7 cellular contexts compared by ENCODE assay signal in the genomic region with DNA sequence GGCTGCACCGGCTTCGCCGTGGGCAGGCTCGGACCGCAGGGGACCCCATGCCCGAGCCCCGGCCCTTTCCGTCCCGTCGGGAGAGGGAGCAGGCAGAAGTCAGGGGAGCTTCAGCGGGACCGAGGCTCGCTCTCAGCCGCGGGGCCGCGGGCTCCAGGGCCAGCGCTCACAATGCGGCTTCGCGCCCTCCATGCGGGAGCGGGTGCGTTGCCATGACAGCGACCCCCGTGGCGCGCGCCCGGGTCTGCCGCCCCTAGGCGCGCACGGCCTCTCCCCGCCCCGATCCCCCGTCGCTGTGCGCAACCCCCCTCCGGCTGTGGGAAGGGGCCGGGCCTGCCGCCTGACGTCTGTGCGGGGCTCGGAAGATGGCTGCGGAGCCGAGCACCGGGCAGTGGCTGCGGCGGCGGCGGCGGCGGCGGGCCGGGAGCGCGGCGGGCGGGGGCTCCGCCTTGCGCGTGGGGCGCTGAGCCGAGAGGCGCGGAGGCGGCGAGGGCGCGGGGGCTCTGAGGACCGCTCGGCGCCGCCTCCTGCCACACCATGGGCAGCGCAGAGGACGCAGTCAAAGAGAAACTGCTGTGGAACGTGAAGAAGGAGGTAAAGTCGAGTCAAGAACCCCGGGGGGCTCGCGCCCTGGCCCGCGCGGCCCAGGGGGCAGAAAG. TPM values are rescaled to one million over a fixed set of nuclear protein-coding genes. Genes with fewer than 3 reads are reported as not detected.
DNase-seq lines count a peak whose midpoint lies in the region; ATAC-seq, FAIRE-seq and TF ChIP-seq lines count a peak whose summit lies in the region.

A gene with protein sequence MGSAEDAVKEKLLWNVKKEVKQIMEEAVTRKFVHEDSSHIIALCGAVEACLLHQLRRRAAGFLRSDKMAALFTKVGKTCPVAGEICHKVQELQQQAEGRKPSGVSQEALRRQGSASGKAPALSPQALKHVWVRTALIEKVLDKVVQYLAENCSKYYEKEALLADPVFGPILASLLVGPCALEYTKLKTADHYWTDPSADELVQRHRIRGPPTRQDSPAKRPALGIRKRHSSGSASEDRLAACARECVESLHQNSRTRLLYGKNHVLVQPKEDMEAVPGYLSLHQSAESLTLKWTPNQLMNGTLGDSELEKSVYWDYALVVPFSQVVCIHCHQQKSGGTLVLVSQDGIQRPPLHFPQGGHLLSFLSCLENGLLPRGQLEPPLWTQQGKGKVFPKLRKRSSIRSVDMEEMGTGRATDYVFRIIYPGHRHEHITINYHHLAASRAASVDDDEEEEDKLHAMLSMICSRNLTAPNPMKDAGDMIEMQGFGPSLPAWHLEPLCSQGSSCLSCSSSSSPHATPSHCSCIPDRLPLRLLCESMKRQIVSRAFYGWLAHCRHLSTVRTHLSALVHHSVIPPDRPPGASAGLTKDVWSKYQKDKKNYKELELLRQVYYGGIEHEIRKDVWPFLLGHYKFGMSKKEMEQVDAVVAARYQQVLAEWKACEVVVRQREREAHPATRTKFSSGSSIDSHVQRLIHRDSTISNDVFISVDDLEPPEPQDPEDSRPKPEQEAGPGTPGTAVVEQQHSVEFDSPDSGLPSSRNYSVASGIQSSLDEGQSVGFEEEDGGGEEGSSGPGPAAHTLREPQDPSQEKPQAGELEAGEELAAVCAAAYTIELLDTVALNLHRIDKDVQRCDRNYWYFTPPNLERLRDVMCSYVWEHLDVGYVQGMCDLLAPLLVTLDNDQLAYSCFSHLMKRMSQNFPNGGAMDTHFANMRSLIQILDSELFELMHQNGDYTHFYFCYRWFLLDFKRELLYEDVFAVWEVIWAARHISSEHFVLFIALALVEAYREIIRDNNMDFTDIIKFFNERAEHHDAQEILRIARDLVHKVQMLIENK (plus strand): TSS at position 350 of the 659 bp plus-strand sequence. CDS start 188 bp downstream, at position 538.

- H3K79me2 ChIP-seq in parathyroid adenoma = peaks cover 18% of the 10 kb centered on the region

- intact Hi-C loops in Right ventricle myocardium superior (cut with DNase I) = no loop called here

- peak within 1 kb of the TSS; percentile 96 for H2AFZ ChIP-seq in parathyroid adenoma

- peaks cover 15% of the 10 kb centered on the region for H3K36me3 Mint-ChIP-seq in type B pancreatic cell

- FAIRE-seq in GM18507 (lab: Jason Lieb, UNC) = peak; percentile 9

- no peak for TF ChIP-seq CTCF in parathyroid adenoma (IDR thresholded peaks at IDR 0.05)
- no peak for TF ChIP-seq CTCF in type B pancreatic cell (conservative IDR thresholded peaks at IDR 0.05)

- H3K4me3 Mint-ChIP-seq in type B pancreatic cell = peak within 1 kb of the TSS; percentile 99

- no peaks in the 10 kb centered on the region for H3K27me3 ChIP-seq in parathyroid adenoma (ENCODE audit: control insufficient read depth, insufficient read depth, low read length)

- no peaks in the 10 kb centered on the region for H3K9me3 ChIP-seq in parathyroid adenoma (ENCODE audit: control insufficient read depth, low read length)

- H3K27me3 Mint-ChIP-seq in type B pancreatic cell = no peaks in the 10 kb centered on the region

- H3K4me1 Mint-ChIP-seq in type B pancreatic cell (ENCODE audit: unreplicated experiment) = peaks cover 22% of the 10 kb centered on the region

- H3K9ac ChIP-seq in parathyroid adenoma = peak within 1 kb of the TSS; percentile 31

- H3K27ac ChIP-seq in parathyroid adenoma = peak within 1 kb of the TSS; percentile 90

- H3K9me3 Mint-ChIP-seq in type B pancreatic cell = no peaks in the 10 kb centered on the region

- no peaks in the 10 kb centered on the region for H3K36me3 ChIP-seq in parathyroid adenoma (ENCODE audit: control insufficient read depth, insufficient read depth, low read length)

- H3K4me3 ChIP-seq in parathyroid adenoma (ENCODE audit: low read depth, low read length) = peak within 1 kb of the TSS; percentile 62

- peak; percentile 71 for ATAC-seq in Right ventricle myocardium superior (ENCODE audit: poor library complexity)

- peak; percentile 60 for DNase-seq in GM18507 (ENCODE audit: extremely low spot score, insufficient read length, low read depth)
- DNase-seq in HuH-7 (ENCODE audit: low spot score) = peak; percentile 74
- peak; percentile 43 for DNase-seq in SW480 (ENCODE audit: low spot score)
- DNase-seq in activated naive CD8-positive, alpha-beta T cell treated with anti-CD3 and anti-CD28 coated beads, Interleukin-2, amount 50 U/mL, for 16 hours (ENCODE audit: low read depth, low spot score) = peak; percentile 42
- peak; percentile 78 for DNase-seq in Right ventricle myocardium superior
- DNase-seq in type B pancreatic cell (ENCODE audit: extremely low spot score, unreplicated experiment) = no peak

- peak within 1 kb of the TSS; percentile 95 for H3K4me2 ChIP-seq in parathyroid adenoma (ENCODE audit: low read length)

- H3K27ac Mint-ChIP-seq in type B pancreatic cell = peak within 1 kb of the TSS; percentile 94

- peaks cover 5% of the 10 kb centered on the region for H3K4me1 ChIP-seq in parathyroid adenoma

RNA-seq across cellular contexts. Expression of the gene that starts here (rescaled TPM):
- total RNA-seq in Right ventricle myocardium superior = 23.0 TPM
- 64.1 and 74.3 TPM in 2 replicates for total RNA-seq in type B pancreatic cell (ENCODE audit: low replicate concordance)
